9 cellular contexts compared by ENCODE assay signal in the genomic region with DNA sequence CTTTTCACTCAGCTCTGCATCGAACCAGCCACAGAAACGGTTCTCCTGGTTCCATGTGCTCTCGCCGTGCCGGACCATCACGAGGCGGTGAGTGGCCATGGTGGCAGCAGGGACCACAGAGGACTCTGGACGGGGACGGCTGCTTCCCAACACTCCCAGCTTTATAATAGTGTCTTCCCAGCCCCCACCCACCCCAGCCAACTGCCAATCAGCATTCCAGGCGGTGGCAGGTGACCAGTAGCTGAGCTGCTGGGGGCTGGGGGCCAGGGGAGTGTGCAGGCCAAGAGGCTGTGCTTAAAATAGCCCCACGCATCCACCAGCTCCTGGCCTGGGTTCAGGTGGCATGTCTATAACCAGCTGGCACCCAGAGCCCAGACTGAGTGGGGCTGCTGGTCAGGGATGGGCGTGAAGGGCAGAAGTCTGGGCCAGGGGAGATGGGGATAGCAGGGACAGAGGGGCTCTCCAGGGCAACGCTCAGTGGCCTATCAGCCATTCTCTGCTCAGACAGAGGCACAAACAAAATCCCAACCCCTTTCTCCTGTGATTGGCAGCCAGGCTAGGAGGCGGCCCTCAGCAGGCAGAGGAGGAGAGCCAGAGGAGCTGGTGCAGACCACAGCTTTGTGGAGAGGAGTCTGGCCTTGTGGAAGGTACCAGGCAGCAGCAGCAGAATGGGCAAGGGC. TPM values are rescaled to one million over a fixed set of nuclear protein-coding genes. Genes with fewer than 3 reads are reported as not detected.
DNase-seq lines count a peak whose midpoint lies in the region; ATAC-seq and TF ChIP-seq lines count a peak whose summit lies in the region.
"Had no signal": no experiment of that assay in that cellular context is flagged by ENCODE, and none has a peak within 500 bp of the region (broad histone marks: within the 10 kb centered on the region; RNA-seq: fewer than 3 reads in every experiment).

A gene (minus strand): TSS at position 137 of the 680 bp plus-strand sequence. CDS start 38 bp downstream, at position 99.

- no peak within 1 kb of the TSS for H3K9ac ChIP-seq in iPS-15b (ENCODE audit: low read depth, low read length)

- peaks cover 12% of the 10 kb centered on the region for H3K4me1 Mint-ChIP-seq in activated CD8-positive, alpha-beta T cell treated with anti-CD3 and anti-CD28 coated beads, Interleukin-2, amount 10 ng/mL, durations not matched to agents 7 days and 5 days (ENCODE audit: low read depth)

- peak within 1 kb of the TSS; percentile 49 for H3K27ac Mint-ChIP-seq in activated CD8-positive, alpha-beta T cell treated with anti-CD3 and anti-CD28 coated beads, Interleukin-2, amount 10 ng/mL, durations not matched to agents 7 days and 5 days

- intact Hi-C loops in testis (cut with DNase I; ENCODE audit: low total_unique reads): no loop called here

- no peaks in the 10 kb centered on the region for H3K9me3 Mint-ChIP-seq in activated CD8-positive, alpha-beta T cell treated with anti-CD3 and anti-CD28 coated beads, Interleukin-2, amount 10 ng/mL, durations not matched to agents 7 days and 5 days (ENCODE audit: insufficient read depth)

- 36 to 38% methylated on average over 10 to 14 of the region's 14 CpGs for WGBS in testis, 2 donors

- no peak within 1 kb of the TSS for H3K4me3 Mint-ChIP-seq in activated CD8-positive, alpha-beta T cell treated with anti-CD3 and anti-CD28 coated beads, Interleukin-2, amount 10 ng/mL, durations not matched to agents 7 days and 5 days

- POLR2A ChIA-PET in activated CD8-positive, alpha-beta T cell treated with anti-CD3 and anti-CD28 coated beads, Interleukin-2, amount 10 ng/mL, durations not matched to agents 7 days and 5 days (lab: Charles Lee): interaction anchor here (0.5 to 3.4 kb wide), 4 partner anchors 10 to 29 kb away, joined by 3 to 17 read pairs (median 4); no protein-coding TSS in a partner anchor

- H3K4me1 ChIP-seq in iPS-15b (ENCODE audit: control insufficient read depth, insufficient read depth, low read length) (peaks cover 17% of the 10 kb centered on the region), testis (peaks cover 22% of the 10 kb centered on the region)

- ATAC-seq in activated CD8-positive, alpha-beta T cell treated with anti-CD3 and anti-CD28 coated beads, Interleukin-2, amount 10 ng/mL, durations not matched to agents 7 days and 5 days: peak; percentile 42
- ATAC-seq in HG03025 (IDR thresholded peaks at IDR 0.05; ENCODE audit: low FRiP score, unreplicated experiment) (no peak), GM21515 (IDR thresholded peaks at IDR 0.05; ENCODE audit: unreplicated experiment) (no peak)

- DNase-seq in activated CD4-positive, alpha-beta T cell treated with anti-CD3 and anti-CD28 coated beads for 48 hours: peak; percentile 42
- DNase-seq in activated CD4-positive, alpha-beta T cell treated with anti-CD3 and anti-CD28 coated beads for 1 hour: no peak
- no peak for DNase-seq in activated CD8-positive, alpha-beta T cell treated with anti-CD3 and anti-CD28 coated beads, Interleukin-2, amount 10 ng/mL, durations not matched to agents 7 days and 5 days
- no peak for DNase-seq in testis
- DNase-seq in AML-193 (lab: John Stamatoyannopoulos, UW): no peak

- H3K27ac ChIP-seq in testis: no peak within 1 kb of the TSS

- no peaks in the 10 kb centered on the region for H3K27me3 Mint-ChIP-seq in activated CD8-positive, alpha-beta T cell treated with anti-CD3 and anti-CD28 coated beads, Interleukin-2, amount 10 ng/mL, durations not matched to agents 7 days and 5 days (ENCODE audit: low read depth)

- peak within 1 kb of the TSS; percentile 55 for H3K4me3 ChIP-seq in iPS-15b (ENCODE audit: low read depth, low read length)
- no peak within 1 kb of the TSS for H3K4me3 ChIP-seq in testis

- peaks cover 15% of the 10 kb centered on the region for H3K36me3 Mint-ChIP-seq in activated CD8-positive, alpha-beta T cell treated with anti-CD3 and anti-CD28 coated beads, Interleukin-2, amount 10 ng/mL, durations not matched to agents 7 days and 5 days (ENCODE audit: low read depth)

- CTCF ChIA-PET in activated CD8-positive, alpha-beta T cell treated with anti-CD3 and anti-CD28 coated beads, Interleukin-2, amount 10 ng/mL, durations not matched to agents 7 days and 5 days (lab: Charles Lee): no interaction called here

- peaks cover 9% of the 10 kb centered on the region for H3K36me3 ChIP-seq in iPS-15b (ENCODE audit: control insufficient read depth, insufficient read depth, low read length)
- no peaks in the 10 kb centered on the region for H3K36me3 ChIP-seq in testis (ENCODE audit: low read depth, missing control alignments)

- H3K9me3 ChIP-seq in iPS-15b (ENCODE audit: control insufficient read depth, insufficient read depth, low read length): no peaks in the 10 kb centered on the region
- no peaks in the 10 kb centered on the region for H3K9me3 ChIP-seq in testis

- no peak for TF ChIP-seq POLR2A in testis (IDR thresholded peaks at IDR 0.05)

- peaks cover 6% of the 10 kb centered on the region for H3K27me3 ChIP-seq in iPS-15b (ENCODE audit: control insufficient read depth, insufficient read depth, low read length)
- H3K27me3 ChIP-seq in testis: no peaks in the 10 kb centered on the region

- TF ChIP-seq CTCF in testis (IDR thresholded peaks at IDR 0.05): no peak

RNA-seq across cellular contexts. Expression of the gene that starts here (rescaled TPM):
- total RNA-seq in activated CD8-positive, alpha-beta T cell treated with anti-CD3 and anti-CD28 coated beads, Interleukin-2, amount 10 ng/mL, durations not matched to agents 7 days and 5 days: under 1 TPM; 0.34 to 0.68 TPM
- 100 to 1,000 TPM in 1 of 2 donors, 10 to 100 TPM in 1; 85.1 to 139 TPM for total RNA-seq in testis
- 298 TPM for polyA plus RNA-seq in testis (ENCODE audit: insufficient read depth, low read depth, low replicate concordance)
- polyA plus RNA-seq: keratinocyte had no signal

Comparison
In these comparisons a context has a peak if more than half of its experiments do, and no peak if none do; other contexts are left out.
1. RNA of the gene that starts here (total RNA-seq): 85.1 to 139 TPM in testis; 0.34 to 0.68 TPM in activated CD8-positive, alpha-beta T cell treated with anti-CD3 and anti-CD28 coated beads, Interleukin-2, amount 10 ng/mL, durations not matched to agents 7 days and 5 days; every median in the first group is over 10 times any median in the second.
2. Peak in ATAC-seq in activated CD8-positive, alpha-beta T cell treated with anti-CD3 and anti-CD28 coated beads, Interleukin-2, amount 10 ng/mL, durations not matched to agents 7 days and 5 days; RNA of the gene not detected or under 1 TPM.